ENCODE assay signal across 8 cellular contexts in genomic region chr6:52881996-52882841, GRCh38. TPM values are rescaled to one million over a fixed set of nuclear protein-coding genes. Genes with fewer than 3 reads are reported as not detected.
DNase-seq lines count a peak whose midpoint lies in the region; ATAC-seq and TF ChIP-seq lines count a peak whose summit lies in the region.

No MANE protein-coding gene starts in this region.

- H3K4me1 Mint-ChIP-seq in activated naive CD8-positive, alpha-beta T cell treated with anti-CD3 and anti-CD28 coated beads, Interleukin-2, amount 50 U/mL, for 24 hours, result peaks cover 16% of the 10 kb centered on the region

- peak overlapping the region in 1 of 2 donors; percentile 35 for H3K27ac ChIP-seq in aorta (ENCODE audit: low read depth in 1 of 2, low read length in 2 of 2)

- WGBS in aorta, 2 donors, result 6 to 8% methylated on average over 18 of the region's 18 CpGs

- intact Hi-C loops in left ventricle myocardium superior (cut with micrococcal nuclease) (loop anchor here (10.0 kb wide), 1 partner anchor 173 kb away; no protein-coding TSS in a partner anchor), aorta (cut with DNase I) (loop anchor here (1.0 to 5.0 kb wide), 2 partner anchors 110 to 183 kb away; partner anchors contain the start of gene FBXO9 (in 1 of the 2))

- peak overlapping the region; percentile 75 for H3K4me3 Mint-ChIP-seq in activated naive CD8-positive, alpha-beta T cell treated with anti-CD3 and anti-CD28 coated beads, Interleukin-2, amount 50 U/mL, for 24 hours

- peak; percentile 86 for TF ChIP-seq CTCF in GM12872 (IDR thresholded peaks at IDR 0.05; ENCODE audit: insufficient read depth, low read depth, low read length)

- no peaks in the 10 kb centered on the region for H3K4me1 ChIP-seq in aorta (ENCODE audit: control insufficient read depth in 1 of 2, insufficient read depth in 2 of 2, low read length in 2 of 2)

- H3K36me3 ChIP-seq in aorta (ENCODE audit: control insufficient read depth in 1 of 2, insufficient read depth in 2 of 2, low read length in 1 of 2), result no peaks in the 10 kb centered on the region

- no peaks in the 10 kb centered on the region for H3K36me3 Mint-ChIP-seq in activated naive CD8-positive, alpha-beta T cell treated with anti-CD3 and anti-CD28 coated beads, Interleukin-2, amount 50 U/mL, for 24 hours (ENCODE audit: low read depth)

- H3K4me3 ChIP-seq in aorta (ENCODE audit: low read length in 2 of 2), result peak overlapping the region; percentile 43 to 53

- ATAC-seq in HG02623 (IDR thresholded peaks at IDR 0.05; ENCODE audit: unreplicated experiment) (peak; percentile 99), left ventricle myocardium superior (peak; percentile 100), aorta (ENCODE audit: low FRiP score) (peak; percentile 95)
- ATAC-seq in activated naive CD8-positive, alpha-beta T cell treated with anti-CD3 and anti-CD28 coated beads, Interleukin-2, amount 50 U/mL, for 24 hours, result peak; percentile 91

- peak overlapping the region; percentile 38 for H3K27ac Mint-ChIP-seq in activated naive CD8-positive, alpha-beta T cell treated with anti-CD3 and anti-CD28 coated beads, Interleukin-2, amount 50 U/mL, for 24 hours

- no peaks in the 10 kb centered on the region for H3K27me3 ChIP-seq in aorta (ENCODE audit: control insufficient read depth in 1 of 2, insufficient read depth in 2 of 2, low read length in 1 of 2)

- DNase-seq in NCI-H1048 (lab: John Stamatoyannopoulos, UW) (peak; percentile 33), SKM-1 treated with dmso at 0.1 percent for 144 hours (lab: John Stamatoyannopoulos, UW; ENCODE audit: unreplicated experiment) (peak; percentile 82), left ventricle myocardium superior (peak; percentile 48), putamen (ENCODE audit: low spot score) (peak; percentile 52), aorta (peak; percentile 65 to 81)
- DNase-seq in activated naive CD8-positive, alpha-beta T cell treated with anti-CD3 and anti-CD28 coated beads, Interleukin-2, amount 50 U/mL, for 24 hours, result peak; percentile 64

- H3K9me3 ChIP-seq in aorta (ENCODE audit: control insufficient read depth, low read length), result no peaks in the 10 kb centered on the region

- no peaks in the 10 kb centered on the region for H3K27me3 Mint-ChIP-seq in activated naive CD8-positive, alpha-beta T cell treated with anti-CD3 and anti-CD28 coated beads, Interleukin-2, amount 50 U/mL, for 24 hours

- H3K9me3 Mint-ChIP-seq in activated naive CD8-positive, alpha-beta T cell treated with anti-CD3 and anti-CD28 coated beads, Interleukin-2, amount 50 U/mL, for 24 hours, result no peaks in the 10 kb centered on the region

RNA-seq across cellular contexts. Expression of gene GSTA3, which starts 27.3 kb away (rescaled TPM):
- total RNA-seq in left ventricle myocardium superior (not detected), aorta (not detected)
- polyA plus RNA-seq in aorta, result not detected

RNA-seq across cellular contexts. Expression of gene GSTA5, which starts 41.6 kb away (rescaled TPM):
- total RNA-seq in left ventricle myocardium superior, result not detected
- total RNA-seq in aorta, result not detected
- not detected for polyA plus RNA-seq in aorta
